ENCODE assay signal across 12 cellular contexts in genomic region chr2:182144780-182145170, GRCh38.
A peak's percentile ranks its signal among the peaks of the same experiment; 100 is the strongest.
DNase-seq lines count a peak whose midpoint lies in the region; ATAC-seq and TF ChIP-seq lines count a peak whose summit lies in the region.
"Had no signal": no experiment of that assay in that cellular context is flagged by ENCODE, and none has a peak within 500 bp of the region (broad histone marks: within the 10 kb centered on the region; RNA-seq: fewer than 3 reads in every experiment).

No MANE protein-coding gene starts in this region.

- no peak overlapping the region for H3K4me2 ChIP-seq in GM23248 (ENCODE audit: unreplicated experiment)
- no peak overlapping the region for H3K4me2 ChIP-seq in neural progenitor cell
- H3K4me2 ChIP-seq: BLaER1 had no signal

- H3K36me3 ChIP-seq in GM23248 (ENCODE audit: low read depth) (no peaks in the 10 kb centered on the region), neural progenitor cell (no peaks in the 10 kb centered on the region)
- H3K36me3 ChIP-seq: BLaER1 had no signal

- intact Hi-C loops in posterior cingulate gyrus (cut with DNase I) = no loop called here

- H3K9ac ChIP-seq in GM23248 (no peak overlapping the region), neural progenitor cell (no peak overlapping the region)
- H3K9ac ChIP-seq: BLaER1 had no signal

- H3K4me1 Mint-ChIP-seq in neural progenitor cell = peaks cover 3% of the 10 kb centered on the region
- H3K4me1 Mint-ChIP-seq: memory B cell had no signal

- H3F3A ChIP-seq in GM23248 (ENCODE audit: insufficient read depth) (no peaks in the 10 kb centered on the region), neural progenitor cell (ENCODE audit: low read depth) (no peaks in the 10 kb centered on the region)

- no peaks in the 10 kb centered on the region for H3K36me3 Mint-ChIP-seq in neural progenitor cell
- H3K36me3 Mint-ChIP-seq: memory B cell had no signal

- in situ Hi-C loops in GM23248 (cut with MboI) = no loop called here

- ATAC-seq in foreskin keratinocyte = peak; percentile 35
- ATAC-seq: stimulated activated naive CD8-positive, alpha-beta T cell treated with anti-CD3 and anti-CD28 coated beads, Interleukin-15, Interleukin-2, amounts not matched to agents 100 U/mL and 50 U/mL, for 24 hours had no signal

- H3K4me3 ChIP-seq in GM23248 (no peak overlapping the region), neural progenitor cell (no peak overlapping the region)
- H3K4me3 ChIP-seq: BLaER1 had no signal

- peak overlapping the region; percentile 25 for H2AFZ ChIP-seq in GM23248
- peak overlapping the region; percentile 81 for H2AFZ ChIP-seq in neural progenitor cell (replicated peaks)

- DNase-seq in GM23248 (peak; percentile 51), SK-N-DZ (ENCODE audit: low spot score) (peak; percentile 82), foreskin keratinocyte (no peak), neural progenitor cell (ENCODE audit: low spot score) (no peak), posterior cingulate gyrus (no peak), cerebellar cortex (ENCODE audit: low spot score) (no peak), NCI-H526 (lab: John Stamatoyannopoulos, UW) (no peak)
- DNase-seq in stimulated activated CD4-positive, alpha-beta T cell treated with anti-CD3 and anti-CD28 coated beads, Interleukin-15, amount 100 ng/mL, for 24 hours = no peak
- DNase-seq: hippocampal formation; stimulated activated naive CD8-positive, alpha-beta T cell treated with anti-CD3 and anti-CD28 coated beads, Interleukin-15, Interleukin-2, amounts not matched to agents 100 U/mL and 50 U/mL, for 24 hours had no signal

- TF ChIP-seq CTCF in foreskin keratinocyte (conservative IDR thresholded peaks at IDR 0.05) (no peak), neural progenitor cell (IDR thresholded peaks at IDR 0.05) (no peak)

- H3K4me3 Mint-ChIP-seq in neural progenitor cell = no peak overlapping the region
- H3K4me3 Mint-ChIP-seq: memory B cell had no signal

- H3K27me3 Mint-ChIP-seq in neural progenitor cell (ENCODE audit: insufficient read depth, low read depth) = no peaks in the 10 kb centered on the region
- H3K27me3 Mint-ChIP-seq: memory B cell had no signal

- no peaks in the 10 kb centered on the region for H3K9me2 ChIP-seq in GM23248 (ENCODE audit: insufficient read depth)

- H3K79me2 ChIP-seq in GM23248 (ENCODE audit: insufficient read depth) = no peaks in the 10 kb centered on the region
- H3K79me2 ChIP-seq in neural progenitor cell (ENCODE audit: low read depth) = no peaks in the 10 kb centered on the region

- H3K9me3 ChIP-seq in GM23248 (ENCODE audit: low read depth) (no peaks in the 10 kb centered on the region), neural progenitor cell (ENCODE audit: low read depth) (no peaks in the 10 kb centered on the region)
- H3K9me3 ChIP-seq: BLaER1 had no signal

- 24 to 27% methylated on average over 1 of the region's 1 CpG for WGBS in GM23248 (ENCODE audit: low coverage in 1 of 2, low lambda C conversion rate in 2 of 2, missing lambda C conversion rate in 2 of 2), 2 experiments

- H3K4me1 ChIP-seq in GM23248 (ENCODE audit: insufficient read depth) (0 out of 2 replicates have a peak, but pooled peaks cover 8% of the 10 kb centered on the region), foreskin keratinocyte (no peaks in the 10 kb centered on the region), neural progenitor cell (peaks cover 27% of the 10 kb centered on the region)
- H3K4me1 ChIP-seq: BLaER1 had no signal

- no peaks in the 10 kb centered on the region for H4K20me1 ChIP-seq in GM23248 (ENCODE audit: insufficient read depth)
- no peaks in the 10 kb centered on the region for H4K20me1 ChIP-seq in neural progenitor cell (ENCODE audit: low read depth)
- H4K20me1 ChIP-seq: BLaER1 had no signal

- no peaks in the 10 kb centered on the region for H3K9me3 Mint-ChIP-seq in neural progenitor cell
- H3K9me3 Mint-ChIP-seq: memory B cell had no signal

- H3K27ac ChIP-seq in GM23248 (no peak overlapping the region), foreskin keratinocyte (no peak overlapping the region), neural progenitor cell (no peak overlapping the region)
- H3K27ac ChIP-seq: BLaER1 had no signal

- H3K27ac Mint-ChIP-seq in neural progenitor cell = no peak overlapping the region
- H3K27ac Mint-ChIP-seq: memory B cell had no signal

- no peaks in the 10 kb centered on the region for H3K27me3 ChIP-seq in GM23248 (replicated peaks; ENCODE audit: insufficient read depth)
- peaks cover 7% of the 10 kb centered on the region for H3K27me3 ChIP-seq in foreskin keratinocyte
- H3K27me3 ChIP-seq in neural progenitor cell = no peaks in the 10 kb centered on the region
- H3K27me3 ChIP-seq: BLaER1 had no signal

Comparison
In these comparisons a context has a peak if more than half of its experiments do, and no peak if none do; other contexts are left out.
1. DNase-seq: peak in GM23248 (single experiment) and SK-N-DZ (single experiment); none in foreskin keratinocyte (0 of 2), neural progenitor cell (single experiment), posterior cingulate gyrus (0 of 10), cerebellar cortex (single experiment), NCI-H526 (0 of 2) and stimulated activated CD4-positive, alpha-beta T cell treated with anti-CD3 and anti-CD28 coated beads, Interleukin-15, amount 100 ng/mL, for 24 hours (single experiment).